ENCODE assay signal across 10 cellular contexts in genomic region chr3:69091389-69092029, GRCh38. TPM values are rescaled to one million over a fixed set of nuclear protein-coding genes. Genes with fewer than 3 reads are reported as not detected.
DNase-seq lines count a peak whose midpoint lies in the region; ATAC-seq, FAIRE-seq and TF ChIP-seq lines count a peak whose summit lies in the region.
"Had no signal": no experiment of that assay in that cellular context is flagged by ENCODE, and none has a peak within 500 bp of the region (broad histone marks: within the 10 kb centered on the region; RNA-seq: fewer than 3 reads in every experiment).

No MANE protein-coding gene starts in this region.

- peaks cover 23 to 42% of the 10 kb centered on the region in 2 donors for H3K36me3 Mint-ChIP-seq in activated naive CD4-positive, alpha-beta T cell treated with anti-CD3 and anti-CD28 coated beads, Interleukin-2, amount 50 U/mL, for 72 hours
- peaks cover 0 to 9% of the 10 kb centered on the region in 2 donors for H3K36me3 Mint-ChIP-seq in naive B cell

- H3K27ac Mint-ChIP-seq in activated naive CD4-positive, alpha-beta T cell treated with anti-CD3 and anti-CD28 coated beads, Interleukin-2, amount 50 U/mL, for 72 hours = peak overlapping the region; percentile 94
- peak overlapping the region; percentile 93 to 98 (median 96) for H3K27ac Mint-ChIP-seq in naive B cell

- H3K4me3 Mint-ChIP-seq in naive B cell = peak overlapping the region; percentile 71 to 88 (median 82)

- no peak for DNase-seq in activated naive CD4-positive, alpha-beta T cell treated with anti-CD3 and anti-CD28 coated beads, Interleukin-2, amount 50 U/mL, for 72 hours (ENCODE audit: low spot score in 2 of 2)
- DNase-seq in naive B cell (no peak), NCI-H345 (lab: John Stamatoyannopoulos, UW) (no peak), mucosa of gallbladder (ENCODE audit: low spot score) (no peak), urothelium cell line (ENCODE audit: low spot score) (no peak)
- DNase-seq: Calu3 had no signal

- no peaks in the 10 kb centered on the region for H3K27me3 Mint-ChIP-seq in naive B cell

- no peak for FAIRE-seq in urothelium cell line (lab: Jason Lieb, UNC)

- peak overlapping the region; percentile 52 for H3K27ac ChIP-seq in 22Rv1

- ATAC-seq in GM21786 (IDR thresholded peaks at IDR 0.05; ENCODE audit: unreplicated experiment) (peak; percentile 0), naive B cell (ENCODE audit: low read depth in 2 of 2) (peak; percentile 5 to 13), GM21423 (IDR thresholded peaks at IDR 0.05; ENCODE audit: unreplicated experiment) (no peak)
- peak in 1 of 2 donors; percentile 10 for ATAC-seq in activated naive CD4-positive, alpha-beta T cell treated with anti-CD3 and anti-CD28 coated beads, Interleukin-2, amount 50 U/mL, for 72 hours

- H3K4me1 Mint-ChIP-seq in naive B cell = peaks cover 59 to 95% (median 68%) of the 10 kb centered on the region in 3 donors

- no peaks in the 10 kb centered on the region for H3K9me3 Mint-ChIP-seq in activated naive CD4-positive, alpha-beta T cell treated with anti-CD3 and anti-CD28 coated beads, Interleukin-2, amount 50 U/mL, for 72 hours
- H3K9me3 Mint-ChIP-seq in naive B cell = no peaks in the 10 kb centered on the region

- TF ChIP-seq CTCF in 22Rv1 (IDR thresholded peaks at IDR 0.05) = no peak

RNA-seq across cellular contexts. Expression of gene ARL6IP5, which starts 6.8 kb away (rescaled TPM):
- total RNA-seq in activated naive CD4-positive, alpha-beta T cell treated with anti-CD3 and anti-CD28 coated beads, Interleukin-2, amount 50 U/mL, for 72 hours = 100 to 1,000 TPM in 1 of 2 donors, 10 to 100 TPM in 1; 73.5 to 108 TPM
- 100 to 1,000 TPM; 278 to 469 (median 324) TPM for polyA plus RNA-seq in naive B cell (ENCODE audit: low read depth in 6 of 6)
- total RNA-seq in mucosa of gallbladder = 125 TPM

RNA-seq across cellular contexts. Expression of gene UBA3, which starts 11.3 kb away (rescaled TPM):
- total RNA-seq in activated naive CD4-positive, alpha-beta T cell treated with anti-CD3 and anti-CD28 coated beads, Interleukin-2, amount 50 U/mL, for 72 hours = 10 to 100 TPM; 79.6 to 89.3 TPM
- 100 to 1,000 TPM in 1 of 6 donors, 10 to 100 TPM in 5; 57.8 to 123 (median 61.1) TPM for polyA plus RNA-seq in naive B cell (ENCODE audit: low read depth in 6 of 6)
- 59.1 TPM for total RNA-seq in mucosa of gallbladder

RNA-seq across cellular contexts. Expression of gene LMOD3, which starts 30.9 kb away (rescaled TPM):
- not detected for total RNA-seq in activated naive CD4-positive, alpha-beta T cell treated with anti-CD3 and anti-CD28 coated beads, Interleukin-2, amount 50 U/mL, for 72 hours
- polyA plus RNA-seq in naive B cell (ENCODE audit: low read depth in 6 of 6) = under 1 TPM in 3 of 6 donors, not detected in 3; 0.05 to 0.19 (median 0.09) TPM
- 0.63 TPM for total RNA-seq in mucosa of gallbladder
- total RNA-seq: Calu3 had no signal
- polyA plus RNA-seq: neural cell had no signal

RNA-seq across cellular contexts. Expression of gene TMF1, which starts 39.4 kb away (rescaled TPM):
- total RNA-seq in activated naive CD4-positive, alpha-beta T cell treated with anti-CD3 and anti-CD28 coated beads, Interleukin-2, amount 50 U/mL, for 72 hours = 10 to 100 TPM; 43.2 to 44.3 TPM
- 10 to 100 TPM; 26.1 to 65.0 (median 54.4) TPM for polyA plus RNA-seq in naive B cell (ENCODE audit: low read depth in 6 of 6)
- 38.4 TPM for total RNA-seq in mucosa of gallbladder
